ENCODE assay signal across 15 cellular contexts in the genomic region with DNA sequence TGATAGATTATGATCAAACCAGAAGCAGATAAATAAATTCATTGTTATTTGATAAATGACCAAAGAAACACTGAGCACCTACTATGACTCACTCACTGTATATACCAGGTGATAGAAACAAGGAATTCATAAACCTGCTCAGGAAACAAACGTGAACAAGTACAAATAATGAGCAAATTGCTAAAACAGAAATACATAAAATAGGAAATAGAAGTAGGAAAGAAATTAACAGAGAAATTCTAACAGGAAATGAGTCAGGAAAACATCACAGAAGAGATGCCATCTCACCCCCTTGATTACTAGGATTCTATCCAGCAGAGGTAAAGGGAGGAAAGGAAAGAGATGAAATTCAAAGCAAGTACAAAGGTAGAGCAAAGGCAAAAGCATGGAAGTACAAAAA. TPM values are rescaled to one million over a fixed set of nuclear protein-coding genes. Genes with fewer than 3 reads are reported as not detected.
A peak's percentile ranks its signal among the peaks of the same experiment; 100 is the strongest.
DNase-seq lines count a peak whose midpoint lies in the region; ATAC-seq, FAIRE-seq and TF ChIP-seq lines count a peak whose summit lies in the region.
"Had no signal": no experiment of that assay in that cellular context is flagged by ENCODE, and none has a peak within 500 bp of the region (broad histone marks: within the 10 kb centered on the region; RNA-seq: fewer than 3 reads in every experiment).

No MANE protein-coding gene starts in this region.

- peak overlapping the region; percentile 17 to 46 for H3K4ac ChIP-seq in mesenchymal stem cell (ENCODE audit: low read depth in 1 of 2, low read length in 2 of 2)

- H3K36me3 ChIP-seq in CD4-positive, CD25-positive, alpha-beta regulatory T cell (ENCODE audit: control insufficient read depth, insufficient read depth, low read length) = no peaks in the 10 kb centered on the region
- no peaks in the 10 kb centered on the region for H3K36me3 ChIP-seq in astrocyte (ENCODE audit: insufficient read depth, low read length)
- no peaks in the 10 kb centered on the region for H3K36me3 ChIP-seq in mesenchymal stem cell (ENCODE audit: control insufficient read depth in 1 of 2, insufficient read depth in 2 of 2, low read depth in 1 of 2, low read length in 2 of 2)
- H3K36me3 ChIP-seq: tibial artery had no signal

- H3K9ac ChIP-seq in astrocyte (ENCODE audit: low read length) (no peak overlapping the region), mesenchymal stem cell (ENCODE audit: low read length) (peak overlapping the region; percentile 45)

- peaks cover 15% of the 10 kb centered on the region for H3K79me1 ChIP-seq in mesenchymal stem cell (replicated peaks; ENCODE audit: low read length, poor library complexity, severe bottlenecking)

- peaks cover 0 to 5% (median 0%) of the 10 kb centered on the region in 7 donors for H3K9me3 Mint-ChIP-seq in CD4-positive, CD25-positive, alpha-beta regulatory T cell
- no peaks in the 10 kb centered on the region for H3K9me3 Mint-ChIP-seq in astrocyte (ENCODE audit: unreplicated experiment)
- H3K9me3 Mint-ChIP-seq: CD8-positive, alpha-beta T cell had no signal

- H3K27me3 Mint-ChIP-seq in CD4-positive, CD25-positive, alpha-beta regulatory T cell = no peaks in the 10 kb centered on the region
- H3K27me3 Mint-ChIP-seq in astrocyte (ENCODE audit: low read depth, unreplicated experiment) = no peaks in the 10 kb centered on the region
- H3K27me3 Mint-ChIP-seq: IgD-negative memory B cell; naive thymus-derived CD4-positive, alpha-beta T cell had no signal

- no peak overlapping the region for H4K91ac ChIP-seq in mesenchymal stem cell (ENCODE audit: low read length)

- H2BK120ac ChIP-seq in mesenchymal stem cell (ENCODE audit: low read depth, low read length) = no peak overlapping the region

- H2BK12ac ChIP-seq in mesenchymal stem cell (ENCODE audit: low read length in 2 of 2) = peak overlapping the region in 1 of 2 experiments; percentile 89

- peaks cover 9% of the 10 kb centered on the region for H3K36me3 Mint-ChIP-seq in CD4-positive, CD25-positive, alpha-beta regulatory T cell
- H3K36me3 Mint-ChIP-seq in astrocyte (ENCODE audit: low read depth, unreplicated experiment) = no peaks in the 10 kb centered on the region
- H3K36me3 Mint-ChIP-seq: IgD-negative memory B cell had no signal

- peaks cover 0 to 2% of the 10 kb centered on the region in 2 experiments for H3K9me3 ChIP-seq in CD4-positive, CD25-positive, alpha-beta regulatory T cell (ENCODE audit: control insufficient read depth in 2 of 2, low read length in 2 of 2)
- H3K9me3 ChIP-seq in astrocyte (ENCODE audit: insufficient read depth, low read depth, low read length) = no peaks in the 10 kb centered on the region
- H3K9me3 ChIP-seq in mesenchymal stem cell (ENCODE audit: control insufficient read depth, low read length) = no peaks in the 10 kb centered on the region
- H3K9me3 ChIP-seq: tibial artery had no signal

- TF ChIP-seq CTCF in astrocyte (IDR thresholded peaks at IDR 0.05; ENCODE audit: insufficient read depth, low read depth, low read length) = no peak

- no peaks in the 10 kb centered on the region for H3K27me3 ChIP-seq in CD4-positive, CD25-positive, alpha-beta regulatory T cell (ENCODE audit: control insufficient read depth, insufficient read depth, low read length)
- H3K27me3 ChIP-seq in astrocyte (ENCODE audit: insufficient read depth, low read length) = no peaks in the 10 kb centered on the region
- H3K27me3 ChIP-seq in mesenchymal stem cell (ENCODE audit: control insufficient read depth in 1 of 2, insufficient read depth in 1 of 2, low read length in 2 of 2) = no peaks in the 10 kb centered on the region
- H3K27me3 ChIP-seq: tibial artery had no signal

- no peak overlapping the region for H3K4me3 ChIP-seq in CD4-positive, CD25-positive, alpha-beta regulatory T cell (ENCODE audit: low read depth, low read length)
- H3K4me3 ChIP-seq in astrocyte (ENCODE audit: insufficient read depth, low read depth, low read length) (no peak overlapping the region), mesenchymal stem cell (ENCODE audit: insufficient read depth in 1 of 2, low read depth in 1 of 2, low read length in 2 of 2) (no peak overlapping the region)
- H3K4me3 ChIP-seq: tibial artery had no signal

- H3K4me2 ChIP-seq in astrocyte (ENCODE audit: low read length) (peak overlapping the region; percentile 16), mesenchymal stem cell (ENCODE audit: low read length, poor library complexity, severe bottlenecking) (no peak overlapping the region)

- FAIRE-seq in astrocyte (lab: Jason Lieb, UNC) = no peak

- H3K23ac ChIP-seq in mesenchymal stem cell (ENCODE audit: low read length in 2 of 2) = no peak overlapping the region

- H4K20me1 ChIP-seq in astrocyte (ENCODE audit: insufficient read depth, low read length) = peaks cover 6% of the 10 kb centered on the region

- DNase-seq in CD4-positive, CD25-positive, alpha-beta regulatory T cell = no peak
- DNase-seq in HCEC 1CT (peak; percentile 45), astrocyte (ENCODE audit: low read depth) (no peak), mesenchymal stem cell (no peak), NCI-H82 treated with DMSO at 0.1 percent for 48 hours (lab: John Stamatoyannopoulos, UW; ENCODE audit: unreplicated experiment) (no peak), CD1c-positive myeloid dendritic cell (ENCODE audit: extremely low spot score) (no peak)
- DNase-seq: activated CD8-positive, alpha-beta memory T cell treated with anti-CD3 and anti-CD28 coated beads for 24 hours; CD8-positive, alpha-beta T cell; central memory CD4-positive, alpha-beta T cell; GF-D8; naive thymus-derived CD4-positive, alpha-beta T cell; NCI-H1048; tibial artery had no signal

- no peak overlapping the region for H3K27ac ChIP-seq in CD4-positive, CD25-positive, alpha-beta regulatory T cell (ENCODE audit: insufficient read depth, low read length, poor library complexity, severe bottlenecking)
- H3K27ac ChIP-seq in astrocyte (ENCODE audit: low read depth, low read length) (no peak overlapping the region), mesenchymal stem cell (ENCODE audit: low read length, poor library complexity, severe bottlenecking) (peak overlapping the region; percentile 26)

- H3K4me3 Mint-ChIP-seq in CD4-positive, CD25-positive, alpha-beta regulatory T cell = peak overlapping the region in 1 of 4 donors; percentile 29
- no peak overlapping the region for H3K4me3 Mint-ChIP-seq in astrocyte (ENCODE audit: unreplicated experiment)
- H3K4me3 Mint-ChIP-seq: CD8-positive, alpha-beta T cell; IgD-negative memory B cell; naive thymus-derived CD4-positive, alpha-beta T cell had no signal

- no peak overlapping the region for H2BK5ac ChIP-seq in mesenchymal stem cell (ENCODE audit: low read depth, low read length, poor library complexity, severe bottlenecking)

- ATAC-seq in CD4-positive, CD25-positive, alpha-beta regulatory T cell (ENCODE audit: low read depth in 2 of 2) = no peak
- no peak for ATAC-seq in HG03039 (IDR thresholded peaks at IDR 0.05; ENCODE audit: unreplicated experiment)
- ATAC-seq: CD8-positive, alpha-beta T cell; naive thymus-derived CD4-positive, alpha-beta T cell had no signal

- H2BK15ac ChIP-seq in mesenchymal stem cell (ENCODE audit: low read depth, poor library complexity, severe bottlenecking) = no peak overlapping the region

- no peak overlapping the region for H2AK5ac ChIP-seq in mesenchymal stem cell (ENCODE audit: low read length, severe bottlenecking)

- no CpG with 5 or more reads among the region's 1 CpG for WGBS in mesenchymal stem cell

- no peak overlapping the region for H2AFZ ChIP-seq in astrocyte (ENCODE audit: low read depth, low read length)
- H2AFZ ChIP-seq in mesenchymal stem cell (ENCODE audit: low read depth, low read length) = no peak overlapping the region

- peaks cover 11 to 32% (median 22%) of the 10 kb centered on the region in 4 donors for H3K4me1 Mint-ChIP-seq in CD4-positive, CD25-positive, alpha-beta regulatory T cell
- peaks cover 13% of the 10 kb centered on the region for H3K4me1 Mint-ChIP-seq in astrocyte (ENCODE audit: low read depth, unreplicated experiment)

- H3K4me1 ChIP-seq in CD4-positive, CD25-positive, alpha-beta regulatory T cell (ENCODE audit: control insufficient read depth, insufficient read depth, low read length, poor library complexity, severe bottlenecking) = peaks cover 7% of the 10 kb centered on the region
- H3K4me1 ChIP-seq in astrocyte (ENCODE audit: insufficient read depth, low read length) = peaks cover 5% of the 10 kb centered on the region
- H3K4me1 ChIP-seq in mesenchymal stem cell (ENCODE audit: control insufficient read depth, insufficient read depth, low read depth, low read length) = no peaks in the 10 kb centered on the region

- H4K8ac ChIP-seq in mesenchymal stem cell (ENCODE audit: low read length) = no peak overlapping the region

- H3K27ac Mint-ChIP-seq in CD4-positive, CD25-positive, alpha-beta regulatory T cell = peak overlapping the region in 2 of 3 donors; percentile 10 to 13
- peak overlapping the region; percentile 53 for H3K27ac Mint-ChIP-seq in astrocyte (ENCODE audit: unreplicated experiment)
- H3K27ac Mint-ChIP-seq: CD8-positive, alpha-beta T cell had no signal

- H3K79me2 ChIP-seq in astrocyte (ENCODE audit: insufficient read depth, low read length) = peaks cover 5% of the 10 kb centered on the region

- peak overlapping the region; percentile 19 to 57 for H3K18ac ChIP-seq in mesenchymal stem cell (ENCODE audit: low read depth in 1 of 2, low read length in 2 of 2)

- no peak overlapping the region for H3K14ac ChIP-seq in mesenchymal stem cell (ENCODE audit: low read length in 2 of 2)

RNA-seq across cellular contexts. Expression of a gene that starts 31.3 kb away (rescaled TPM):
- 20.8 TPM for total RNA-seq in CD4-positive, CD25-positive, alpha-beta regulatory T cell
- polyA plus RNA-seq in CD4-positive, CD25-positive, alpha-beta regulatory T cell = 1 to 10 TPM; 1.5 to 2.8 (median 2.0) TPM
- 26.2 and 31.8 TPM in 2 replicates for total RNA-seq in astrocyte
- polyA plus RNA-seq in mesenchymal stem cell (2013, experiment 1 of 2) = 23.5 TPM
- 22.0 TPM for polyA plus RNA-seq in mesenchymal stem cell (2013, experiment 2 of 2)
